In the genomic region with DNA sequence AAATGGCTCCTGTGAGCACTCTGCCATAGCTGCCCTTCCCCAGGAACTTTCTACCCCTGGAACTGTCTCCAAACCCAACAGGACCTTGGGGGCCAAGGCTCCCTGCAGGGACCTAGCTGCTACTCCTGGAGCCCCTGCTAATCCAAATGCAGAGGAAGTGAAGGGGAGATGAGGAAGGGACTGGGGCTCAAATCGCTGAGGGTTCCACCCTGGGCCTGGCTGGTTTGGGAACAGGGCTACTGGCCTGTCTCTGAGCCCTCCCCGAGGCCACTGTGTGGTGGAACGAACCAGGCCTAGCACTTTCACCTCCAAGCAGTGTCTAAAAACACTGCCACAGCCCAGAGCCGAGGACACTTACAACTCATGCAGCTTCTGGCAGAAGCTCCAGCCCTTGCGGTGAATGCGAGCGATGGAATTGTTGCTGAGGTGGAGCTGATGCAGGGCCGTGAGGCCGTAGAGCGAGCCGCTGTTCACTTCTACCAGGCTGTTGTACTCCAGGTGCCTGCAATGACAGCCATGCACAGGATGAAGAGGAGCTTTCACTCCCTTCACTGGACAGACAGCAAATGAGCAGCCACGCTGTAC, we compare ENCODE assay signal across 28 cellular contexts.
DNase-seq lines count a peak whose midpoint lies in the region; ATAC-seq, FAIRE-seq and TF ChIP-seq lines count a peak whose summit lies in the region.
"Had no signal": no experiment of that assay in that cellular context is flagged by ENCODE, and none has a peak within 500 bp of the region (broad histone marks: within the 10 kb centered on the region; RNA-seq: fewer than 3 reads in every experiment).

No MANE protein-coding gene starts in this region.

- DNase-seq in H9 (no peak), HCEC 1CT (no peak), small intestine (no peak), mucosa of gallbladder (ENCODE audit: low spot score) (no peak), T-helper 2 cell (no peak)
- no peak for DNase-seq in stimulated activated effector memory CD8-positive, alpha-beta T cell treated with anti-CD3 and anti-CD28 coated beads, Interleukin-12 subunit alpha, Interleukin-12 subunit beta, amount 100 ng/mL, for 72 hours (ENCODE audit: low spot score in 2 of 2)
- DNase-seq: activated CD4-positive, alpha-beta T cell treated with anti-CD3 and anti-CD28 coated beads, Interleukin-2, amount 10 ng/mL, durations not matched to agents 24 days and 14 days; aorta; cerebellar nuclear complex; effector CD8-positive, alpha-beta T cell; erythroblast; foreskin fibroblast; hippocampal formation; lower lobe of right lung; NCI-H2171 treated with DMSO at 0.1 percent for 48 hours; NCI-H524 treated with DMSO at 0.1 percent for 48 hours; nucleus accumbens; spleen; stimulated activated CD4-positive, alpha-beta T cell treated with anti-CD3 and anti-CD28 coated beads, Interleukin-2, amount 100 ng/mL, for 48 hours; stimulated activated naive B cell treated with anti-CD40 and anti-IgM and Interleukin-4, amounts not matched to agents 10 μg/mL and 1 μg/mL and 100 μg/mL, for 72 hours; thyroid gland had no signal

- no peaks in the 10 kb centered on the region for H3K9me3 Mint-ChIP-seq in H9
- no peaks in the 10 kb centered on the region for H3K9me3 Mint-ChIP-seq in stimulated activated effector memory CD8-positive, alpha-beta T cell treated with anti-CD3 and anti-CD28 coated beads, Interleukin-12 subunit alpha, Interleukin-12 subunit beta, amount 100 ng/mL, for 72 hours
- H3K9me3 Mint-ChIP-seq: activated CD4-positive, alpha-beta T cell treated with anti-CD3 and anti-CD28 coated beads, Interleukin-2, amount 10 ng/mL, durations not matched to agents 24 days and 14 days; activated naive CD4-positive, alpha-beta T cell treated with anti-CD3 and anti-CD28 coated beads, Interleukin-2, amount 50 U/mL, for 72 hours; stimulated activated naive B cell treated with anti-CD40 and anti-IgM and Interleukin-4, amounts not matched to agents 10 μg/mL and 1 μg/mL and 100 μg/mL, for 72 hours; T-helper 2 cell treated with Interferon-gamma antibody and Interleukin-4, amounts not matched to agents 5 μg/mL and 100 μg/mL, for 36 hours had no signal

- H3K9me3 ChIP-seq in H9 (ENCODE audit: control insufficient read depth, low read depth, low read length) (no peaks in the 10 kb centered on the region), iPS-20b (ENCODE audit: insufficient read depth, low read depth, low read length) (no peaks in the 10 kb centered on the region), small intestine (ENCODE audit: control insufficient read depth, low read depth) (no peaks in the 10 kb centered on the region)
- H3K9me3 ChIP-seq: lower lobe of right lung, spleen, thyroid gland had no signal

- ATAC-seq in stimulated activated effector memory CD8-positive, alpha-beta T cell treated with anti-CD3 and anti-CD28 coated beads, Interleukin-12 subunit alpha, Interleukin-12 subunit beta, amount 100 ng/mL, for 72 hours, result no peak
- ATAC-seq: activated naive CD4-positive, alpha-beta T cell treated with anti-CD3 and anti-CD28 coated beads, Interleukin-2, amount 50 U/mL, for 72 hours; lower lobe of right lung; stimulated activated naive B cell treated with anti-CD40 and anti-IgM and Interleukin-4, amounts not matched to agents 10 μg/mL and 1 μg/mL and 100 μg/mL, for 72 hours had no signal

- no peak overlapping the region for H3T11ph ChIP-seq in H9 (ENCODE audit: low read length)

- no peaks in the 10 kb centered on the region for H3K27me3 Mint-ChIP-seq in H9 (ENCODE audit: low read depth)
- H3K27me3 Mint-ChIP-seq: activated CD4-positive, alpha-beta T cell treated with anti-CD3 and anti-CD28 coated beads, Interleukin-2, amount 10 ng/mL, durations not matched to agents 24 days and 14 days; stimulated activated naive B cell treated with anti-CD40 and anti-IgM and Interleukin-4, amounts not matched to agents 10 μg/mL and 1 μg/mL and 100 μg/mL, for 72 hours had no signal

- H3K27me3 ChIP-seq in H9 (ENCODE audit: insufficient read depth, low read length) (no peaks in the 10 kb centered on the region), iPS-20b (ENCODE audit: insufficient read depth, low read length) (no peaks in the 10 kb centered on the region), small intestine (ENCODE audit: control insufficient read depth in 2 of 2, insufficient read depth in 2 of 2, low read length in 2 of 2) (no peaks in the 10 kb centered on the region)
- H3K27me3 ChIP-seq: spleen, thyroid gland had no signal

- H3K4me3 Mint-ChIP-seq in H9, result no peak overlapping the region
- H3K4me3 Mint-ChIP-seq in stimulated activated effector memory CD8-positive, alpha-beta T cell treated with anti-CD3 and anti-CD28 coated beads, Interleukin-12 subunit alpha, Interleukin-12 subunit beta, amount 100 ng/mL, for 72 hours, result no peak overlapping the region
- H3K4me3 Mint-ChIP-seq: activated CD4-positive, alpha-beta T cell treated with anti-CD3 and anti-CD28 coated beads, Interleukin-2, amount 10 ng/mL, durations not matched to agents 24 days and 14 days; CD14-positive monocyte; stimulated activated naive B cell treated with anti-CD40 and anti-IgM and Interleukin-4, amounts not matched to agents 10 μg/mL and 1 μg/mL and 100 μg/mL, for 72 hours; T-helper 2 cell treated with Interferon-gamma antibody and Interleukin-4, amounts not matched to agents 5 μg/mL and 100 μg/mL, for 36 hours had no signal

- no peak overlapping the region for H3K14ac ChIP-seq in H9 (ENCODE audit: insufficient read depth, low read length)

- H3K9ac ChIP-seq in H9 (ENCODE audit: extremely low read depth, insufficient read length, low read length) (no peak overlapping the region), iPS-20b (ENCODE audit: low read depth, low read length) (peak overlapping the region; percentile 6; the same call in 1 of the 2 replicates)
- H3K9ac ChIP-seq: KMS-11 had no signal

- no peak overlapping the region for H4K8ac ChIP-seq in H9 (replicated peaks; ENCODE audit: insufficient read length, low read depth, low read length)

- no peaks in the 10 kb centered on the region for H3K79me1 ChIP-seq in H9 (ENCODE audit: insufficient read depth, low read depth, low read length, poor library complexity, severe bottlenecking)

- H2BK120ac ChIP-seq in H9 (ENCODE audit: low read depth, low read length, poor library complexity, severe bottlenecking), result no peak overlapping the region

- no peak overlapping the region for H3K4me2 ChIP-seq in H9 (ENCODE audit: insufficient read depth, insufficient read length, low read length)
- H3K4me2 ChIP-seq: KMS-11 had no signal

- no peak overlapping the region for H4K5ac ChIP-seq in H9 (ENCODE audit: insufficient read length, low read depth, low read length)

- no peak overlapping the region for H3K18ac ChIP-seq in H9 (ENCODE audit: insufficient read length, low read depth, low read length)

- H3K27ac ChIP-seq in H9 (ENCODE audit: insufficient read length, low read depth, low read length) (no peak overlapping the region), angular gyrus (ENCODE audit: low read depth, low read length) (peak overlapping the region; percentile 60), iPS-20b (ENCODE audit: low read length) (no peak overlapping the region), small intestine (ENCODE audit: low read depth in 1 of 2, low read length in 1 of 2) (no peak overlapping the region)
- H3K27ac ChIP-seq: KMS-11, lower lobe of right lung, spleen, thyroid gland had no signal

- H3K23me2 ChIP-seq in H9 (ENCODE audit: insufficient read length, low read depth, low read length, poor library complexity, severe bottlenecking), result no peaks in the 10 kb centered on the region

- H2AK5ac ChIP-seq in H9 (ENCODE audit: insufficient read length, low read length), result no peak overlapping the region

- H2AFZ ChIP-seq in H9 (ENCODE audit: low read length), result no peak overlapping the region

- H2BK20ac ChIP-seq in H9 (ENCODE audit: low read depth, low read length, poor library complexity, severe bottlenecking), result no peak overlapping the region

- no peaks in the 10 kb centered on the region; the same call in 1 of the 2 replicates for H3K79me2 ChIP-seq in H9 (ENCODE audit: insufficient read depth, low read length)

- H3K56ac ChIP-seq in H9 (ENCODE audit: insufficient read length, low read depth, low read length), result no peak overlapping the region

- no peak overlapping the region for H2BK12ac ChIP-seq in H9 (ENCODE audit: insufficient read length, low read depth, low read length)

- H3K36me3 Mint-ChIP-seq in H9 (ENCODE audit: insufficient read depth in 1 of 3, low read depth in 3 of 3), result peaks cover 69 to 98% (median 85%) of the 10 kb centered on the region in 3 experiments
- H3K36me3 Mint-ChIP-seq in stimulated activated effector memory CD8-positive, alpha-beta T cell treated with anti-CD3 and anti-CD28 coated beads, Interleukin-12 subunit alpha, Interleukin-12 subunit beta, amount 100 ng/mL, for 72 hours, result peaks cover 69% of the 10 kb centered on the region

- no peak overlapping the region for H3K4ac ChIP-seq in H9 (ENCODE audit: low read depth, low read length)

- H4K91ac ChIP-seq in H9 (ENCODE audit: insufficient read length, low read depth, low read length), result no peak overlapping the region

- no peak overlapping the region for H3K4me3 ChIP-seq in iPS-20b (ENCODE audit: low read length)
- H3K4me3 ChIP-seq in small intestine (ENCODE audit: low read depth in 1 of 2, low read length in 2 of 2), result no peak overlapping the region
- H3K4me3 ChIP-seq: lower lobe of right lung, spleen, thyroid gland had no signal

- peaks cover 36 to 40% of the 10 kb centered on the region in 2 experiments for H3K4me1 Mint-ChIP-seq in H9
- peaks cover 16% of the 10 kb centered on the region for H3K4me1 Mint-ChIP-seq in stimulated activated effector memory CD8-positive, alpha-beta T cell treated with anti-CD3 and anti-CD28 coated beads, Interleukin-12 subunit alpha, Interleukin-12 subunit beta, amount 100 ng/mL, for 72 hours
- H3K4me1 Mint-ChIP-seq: CD14-positive monocyte had no signal

- peak overlapping the region in 2 of 3 experiments; percentile 86 to 89; a peak in 4 of 7 replicates for H3K27ac Mint-ChIP-seq in H9
- peak overlapping the region; percentile 56 for H3K27ac Mint-ChIP-seq in stimulated activated effector memory CD8-positive, alpha-beta T cell treated with anti-CD3 and anti-CD28 coated beads, Interleukin-12 subunit alpha, Interleukin-12 subunit beta, amount 100 ng/mL, for 72 hours
- H3K27ac Mint-ChIP-seq: activated CD4-positive, alpha-beta T cell treated with anti-CD3 and anti-CD28 coated beads, Interleukin-2, amount 10 ng/mL, durations not matched to agents 24 days and 14 days; activated naive CD4-positive, alpha-beta T cell treated with anti-CD3 and anti-CD28 coated beads, Interleukin-2, amount 50 U/mL, for 72 hours; stimulated activated naive B cell treated with anti-CD40 and anti-IgM and Interleukin-4, amounts not matched to agents 10 μg/mL and 1 μg/mL and 100 μg/mL, for 72 hours; T-helper 2 cell treated with Interferon-gamma antibody and Interleukin-4, amounts not matched to agents 5 μg/mL and 100 μg/mL, for 36 hours had no signal

- H3K23ac ChIP-seq in H9 (ENCODE audit: insufficient read length, low read depth, low read length), result no peak overlapping the region

- H3K36me3 ChIP-seq in iPS-20b (ENCODE audit: insufficient read depth, low read depth, low read length) (peaks cover 95% of the 10 kb centered on the region), small intestine (ENCODE audit: control insufficient read depth in 2 of 2, insufficient read depth in 2 of 2, low read length in 2 of 2) (peaks cover 6 to 18% of the 10 kb centered on the region in 2 donors)

- H4K20me1 ChIP-seq in H9 (ENCODE audit: control insufficient read depth, insufficient read depth, insufficient read length), result no peaks in the 10 kb centered on the region

- no peak for TF ChIP-seq CTCF in H9 (conservative IDR thresholded peaks at IDR 0.05)

- FAIRE-seq in small intestine (lab: Jason Lieb, UNC), result no peak
- FAIRE-seq: H1 had no signal

- H2BK5ac ChIP-seq in H9 (ENCODE audit: insufficient read length, low read length), result no peak overlapping the region

- no peak overlapping the region for H2BK15ac ChIP-seq in H9 (ENCODE audit: low read depth, low read length)

- no peaks in the 10 kb centered on the region; the same call in 1 of the 2 replicates for H3K4me1 ChIP-seq in H9 (ENCODE audit: insufficient read depth, low read length)
- H3K4me1 ChIP-seq in iPS-20b (ENCODE audit: insufficient read depth, low read length), result peaks cover 9% of the 10 kb centered on the region; the same call in 1 of the 2 replicates
- H3K4me1 ChIP-seq in small intestine (ENCODE audit: control insufficient read depth in 2 of 2, insufficient read depth in 1 of 2, low read depth in 1 of 2, low read length in 1 of 2), result no peaks in the 10 kb centered on the region
- H3K4me1 ChIP-seq: lower lobe of right lung, thyroid gland had no signal

- no CpG with 5 or more reads among the region's 12 CpGs for WGBS in H9 (ENCODE audit: extremely low coverage, insufficient read length, low lambda C conversion rate)
- 90 to 93% (median 92%) methylated on average over 12 of the region's 12 CpGs for WGBS in small intestine, 3 donors
